14 cellular contexts compared by ENCODE assay signal in genomic region chr2:196983934-196984333, GRCh38. TPM values are rescaled to one million over a fixed set of nuclear protein-coding genes. Genes with fewer than 3 reads are reported as not detected.
A peak's percentile ranks its signal among the peaks of the same experiment; 100 is the strongest.
DNase-seq lines count a peak whose midpoint lies in the region; ATAC-seq, FAIRE-seq and TF ChIP-seq lines count a peak whose summit lies in the region.
"Had no signal": no experiment of that assay in that cellular context is flagged by ENCODE, and none has a peak within 500 bp of the region (broad histone marks: within the 10 kb centered on the region; RNA-seq: fewer than 3 reads in every experiment).

No MANE protein-coding gene starts in this region.

- CTCF ChIA-PET in A549 (lab: Yijun Ruan, JAX): interaction anchor here (1.6 kb wide), 1 partner anchor 28 kb away, joined by 4 read pairs; no protein-coding TSS in a partner anchor

- no peak for TF ChIP-seq CTCF in A549 (IDR thresholded peaks at IDR 0.05)

- DNase-seq in A549 (ENCODE audit: low read depth in 1 of 2, low spot score in 1 of 2) (no peak), GM04503 (ENCODE audit: low read depth) (peak; percentile 27), SKM-1 (lab: John Stamatoyannopoulos, UW; ENCODE audit: unreplicated experiment) (peak; percentile 88), fibroblast of the conjunctiva (ENCODE audit: low read depth) (peak; percentile 70), NCI-H526 treated with DMSO at 0.1 percent for 48 hours (lab: John Stamatoyannopoulos, UW) (no peak), NCI-H2196 treated with DMSO at 0.1 percent for 48 hours (lab: John Stamatoyannopoulos, UW; ENCODE audit: unreplicated experiment) (no peak), dermis blood vessel endothelial cell (no peak)
- DNase-seq: activated naive CD4-positive, alpha-beta T cell treated with anti-CD3 and anti-CD28 coated beads for 36 hours; NCI-H146; NCI-H774; SHP77; small intestine had no signal

- WGBS in A549 (ENCODE audit: missing lambda C conversion rate): 66% methylated on average over 3 of the region's 3 CpGs

- no peak for TF ChIP-seq EP300 in A549 (IDR thresholded peaks at IDR 0.05)

- no peak for FAIRE-seq in A549 (lab: Jason Lieb, UNC)
- FAIRE-seq: GM12878, small intestine had no signal

- TF ChIP-seq RAD21 in A549 (conservative IDR thresholded peaks at IDR 0.05 in 1 of 2, IDR thresholded peaks at IDR 0.05 in 1 of 2): no peak

- peaks cover 17% of the 10 kb centered on the region for H3K4me1 ChIP-seq in A549

- no peak overlapping the region for H3K27ac ChIP-seq in A549

- no peak for TF ChIP-seq POLR2A in A549 (IDR thresholded peaks at IDR 0.05; ENCODE audit: low read length)

- POLR2A ChIA-PET in A549 (lab: Yijun Ruan, JAX): no interaction called here

- no peak overlapping the region for H3K4me3 ChIP-seq in A549
- H3K4me3 ChIP-seq: GM12878 had no signal

- H3K9me3 ChIP-seq in A549: no peaks in the 10 kb centered on the region

- H3K4me2 ChIP-seq in A549: no peak overlapping the region

- ATAC-seq in A549 (no peak), HG03025 (IDR thresholded peaks at IDR 0.05; ENCODE audit: low FRiP score, unreplicated experiment) (no peak)
- ATAC-seq: GM12878 had no signal

TF ChIP-seq in A549, 52 proteins besides CTCF, POLR2A, EP300 and RAD21:
- no peak for TF ChIP-seq JUNB (IDR thresholded peaks at IDR 0.05)
- TF ChIP-seq BHLHE40 (IDR thresholded peaks at IDR 0.05; ENCODE audit: low read depth, low read length): no peak
- TF ChIP-seq USF2 (IDR thresholded peaks at IDR 0.05): no peak
- no peak for TF ChIP-seq MAZ (IDR thresholded peaks at IDR 0.05; ENCODE audit: borderline replicate concordance, low read depth, low read length)
- TF ChIP-seq CBX8 (IDR thresholded peaks at IDR 0.05): no peak
- no peak for TF ChIP-seq HDAC2 (IDR thresholded peaks at IDR 0.05)
- 0 out of 2 replicates have a peak, but pooled peaks have one; percentile 11 for TF ChIP-seq HES2 (IDR thresholded peaks at IDR 0.05)
- no peak for TF ChIP-seq CHD4 (IDR thresholded peaks at IDR 0.05; ENCODE audit: borderline replicate concordance)
- TF ChIP-seq CHD2 (IDR thresholded peaks at IDR 0.05; ENCODE audit: low read length, partially characterized antibody): no peak
- TF ChIP-seq CEBPB (IDR thresholded peaks at IDR 0.05): 0 out of 4 replicates have a peak, but pooled peaks of 1 of the 2 experiments have one; percentile 43

RNA-seq across cellular contexts. Expression of gene PGAP1, which starts 57.4 kb away (rescaled TPM):
- polyA plus RNA-seq in A549 (2011; rRNA removed): 7.6 and 9.3 TPM in 2 replicates
- 0.91 and 1.1 TPM in 2 replicates for polyA plus RNA-seq in A549 (2012; cell fraction: cytosol; rRNA removed)
- polyA plus RNA-seq in A549 (2012; cell fraction: nucleus; rRNA removed): 2.0 and 3.8 TPM in 2 replicates
- 3.3 to 4.1 TPM (median 3.5 TPM) in 3 replicates for polyA plus RNA-seq in A549 (2017; fragmentation: RNase III; extraction: RNeasy Plus Mini Kit Qiagen cat#74134 plus additional on column Dnase treatment)
- polyA minus RNA-seq in A549 (2011; rRNA and poly(A)+ RNA removed): 5.6 and 5.7 TPM in 2 replicates
- 4.8 and 10.2 TPM in 2 replicates for total RNA-seq in dermis blood vessel endothelial cell

Comparison
In these comparisons a context has a peak if more than half of its experiments do, and no peak if none do; other contexts are left out.
1. DNase-seq: peak in GM04503 (single experiment), SKM-1 (single experiment) and fibroblast of the conjunctiva (single experiment); none in A549 (0 of 2), NCI-H526 treated with DMSO at 0.1 percent for 48 hours (single experiment), NCI-H2196 treated with DMSO at 0.1 percent for 48 hours (single experiment) and dermis blood vessel endothelial cell (single experiment).